ENCODE assay signal across 15 cellular contexts in genomic region chr10:79982861-79983260, GRCh38. TPM values are rescaled to one million over a fixed set of nuclear protein-coding genes. Genes with fewer than 3 reads are reported as not detected.
DNase-seq lines count a peak whose midpoint lies in the region; ATAC-seq and TF ChIP-seq lines count a peak whose summit lies in the region.
"Had no signal": no experiment of that assay in that cellular context is flagged by ENCODE, and none has a peak within 500 bp of the region (broad histone marks: within the 10 kb centered on the region; RNA-seq: fewer than 3 reads in every experiment).

No MANE protein-coding gene starts in this region.

- peak in 2 of 3 donors; percentile 49 to 53 for DNase-seq in right cardiac atrium
- no peak for DNase-seq in Right ventricle myocardium inferior (ENCODE audit: missing footprints)
- DNase-seq in WTC11 (ENCODE audit: low spot score): no peak
- no peak for DNase-seq in hippocampal formation (lab: John Stamatoyannopoulos, UW)
- DNase-seq in CD8-positive, alpha-beta memory T cell: no peak
- DNase-seq: CD4-positive, alpha-beta T cell; effector memory CD8-positive, alpha-beta T cell; NCI-H226; sigmoid colon; stimulated activated naive CD8-positive, alpha-beta T cell treated with anti-CD3 and anti-CD28 coated beads, Interleukin-15, Interleukin-2, amounts not matched to agents 100 U/mL and 50 U/mL, for 24 hours; T-cell had no signal

- no peaks in the 10 kb centered on the region for H3K9me3 ChIP-seq in right cardiac atrium (ENCODE audit: control insufficient read depth, low read length)
- H3K9me3 ChIP-seq in mucosa of stomach (ENCODE audit: control insufficient read depth, low read length): no peaks in the 10 kb centered on the region
- H3K9me3 ChIP-seq in CD8-positive, alpha-beta memory T cell (ENCODE audit: low read length): no peaks in the 10 kb centered on the region
- H3K9me3 ChIP-seq: sigmoid colon had no signal

- no peaks in the 10 kb centered on the region for H3K36me3 Mint-ChIP-seq in WTC11
- H3K36me3 Mint-ChIP-seq in CD8-positive, alpha-beta memory T cell: no peaks in the 10 kb centered on the region
- H3K36me3 Mint-ChIP-seq: T-cell had no signal

- H3K4me3 Mint-ChIP-seq in WTC11: peak overlapping the region; percentile 52
- peak overlapping the region in 1 of 7 donors; percentile 32 for H3K4me3 Mint-ChIP-seq in CD8-positive, alpha-beta memory T cell
- H3K4me3 Mint-ChIP-seq: CD4-positive, alpha-beta T cell had no signal

- H3K9me3 Mint-ChIP-seq in WTC11: no peaks in the 10 kb centered on the region
- peaks cover under 1 to 3% (median 3%) of the 10 kb centered on the region in 5 donors for H3K9me3 Mint-ChIP-seq in CD8-positive, alpha-beta memory T cell
- H3K9me3 Mint-ChIP-seq: activated T-helper 1 cell treated with anti-CD3 and anti-CD28 coated beads, Interleukin-12 subunit alpha, Interleukin-12 subunit beta, Interleukin-2, Interleukin-4 antibody, amounts not matched to agents 30 ng/mL and 10 ng/mL and 1 ng/mL, durations not matched to agents 14 hours and 24 hours and 36 hours; CD4-positive, alpha-beta T cell; effector memory CD8-positive, alpha-beta T cell had no signal

- H3K4me3 ChIP-seq in right cardiac atrium (ENCODE audit: low read length): no peak overlapping the region
- no peak overlapping the region for H3K4me3 ChIP-seq in mucosa of stomach (ENCODE audit: low read length)
- no peak overlapping the region for H3K4me3 ChIP-seq in CD8-positive, alpha-beta memory T cell (ENCODE audit: low read length)

- H3K27ac Mint-ChIP-seq in WTC11: no peak overlapping the region
- no peak overlapping the region for H3K27ac Mint-ChIP-seq in CD8-positive, alpha-beta memory T cell
- H3K27ac Mint-ChIP-seq: activated T-helper 1 cell treated with anti-CD3 and anti-CD28 coated beads, Interleukin-12 subunit alpha, Interleukin-12 subunit beta, Interleukin-2, Interleukin-4 antibody, amounts not matched to agents 30 ng/mL and 10 ng/mL and 1 ng/mL, durations not matched to agents 14 hours and 24 hours and 36 hours; CD4-positive, alpha-beta T cell; effector memory CD8-positive, alpha-beta T cell; T-cell had no signal

- H3K27me3 Mint-ChIP-seq in WTC11 (ENCODE audit: low read depth): peaks cover 61% of the 10 kb centered on the region
- peaks cover 43 to 68% of the 10 kb centered on the region in 2 donors for H3K27me3 Mint-ChIP-seq in CD8-positive, alpha-beta memory T cell

- H3K4me1 ChIP-seq in right cardiac atrium (ENCODE audit: control insufficient read depth, insufficient read depth, low read length) (no peaks in the 10 kb centered on the region), mucosa of stomach (ENCODE audit: control insufficient read depth, insufficient read depth, low read length) (peaks cover 18% of the 10 kb centered on the region)
- no peaks in the 10 kb centered on the region for H3K4me1 ChIP-seq in CD8-positive, alpha-beta memory T cell (ENCODE audit: insufficient read depth, low read length)

- H3K27me3 ChIP-seq in right cardiac atrium (ENCODE audit: control insufficient read depth, insufficient read depth): no peaks in the 10 kb centered on the region
- H3K27me3 ChIP-seq in mucosa of stomach (ENCODE audit: control insufficient read depth, insufficient read depth, low read length): peaks cover 26% of the 10 kb centered on the region
- H3K27me3 ChIP-seq in CD8-positive, alpha-beta memory T cell (ENCODE audit: insufficient read depth, low read length, poor library complexity, severe bottlenecking): no peaks in the 10 kb centered on the region

- 33% methylated on average over 11 of the region's 11 CpGs for WGBS in right cardiac atrium

- TF ChIP-seq CTCF in WTC11 (IDR thresholded peaks at IDR 0.05): no peak

- intact Hi-C loops in right cardiac atrium (cut with DNase I): no loop called here
- intact Hi-C loops in Right ventricle myocardium inferior (cut with DNase I): no loop called here

- CTCF ChIA-PET in WTC11 (lab: Charles Lee): interaction anchor here (1.0 to 2.4 kb wide), 4 partner anchors 33 to 148 kb away, joined by 3 to 6 read pairs (median 4); no protein-coding TSS in a partner anchor
- CTCF ChIA-PET in CD8-positive, alpha-beta memory T cell (lab: Charles Lee): no interaction called here

- POLR2A ChIA-PET in WTC11 (lab: Charles Lee): interaction anchor here (0.5 kb wide), 1 partner anchor 140 kb away, joined by 3 read pairs; no protein-coding TSS in a partner anchor
- POLR2A ChIA-PET in CD8-positive, alpha-beta memory T cell (lab: Charles Lee): no interaction called here

- no peak for ATAC-seq in right cardiac atrium
- ATAC-seq in Right ventricle myocardium inferior: no peak
- no peak for ATAC-seq in WTC11
- ATAC-seq in GM18502 (IDR thresholded peaks at IDR 0.05; ENCODE audit: poor library complexity, unreplicated experiment): no peak
- no peak for ATAC-seq in GM19463 (IDR thresholded peaks at IDR 0.05; ENCODE audit: unreplicated experiment)
- ATAC-seq: effector memory CD8-positive, alpha-beta T cell; stimulated activated naive CD8-positive, alpha-beta T cell treated with anti-CD3 and anti-CD28 coated beads, Interleukin-15, Interleukin-2, amounts not matched to agents 100 U/mL and 50 U/mL, for 24 hours; T-cell had no signal

- no peaks in the 10 kb centered on the region for H3K36me3 ChIP-seq in mucosa of stomach (ENCODE audit: control insufficient read depth, insufficient read depth, low read length)
- no peaks in the 10 kb centered on the region for H3K36me3 ChIP-seq in CD8-positive, alpha-beta memory T cell (ENCODE audit: insufficient read depth, low read length)
- H3K36me3 ChIP-seq: sigmoid colon had no signal

- peak overlapping the region; percentile 71 for H3K9ac ChIP-seq in mucosa of stomach (ENCODE audit: low read length)

- no peak overlapping the region for H3K27ac ChIP-seq in right cardiac atrium (ENCODE audit: low read length)
- no peak overlapping the region for H3K27ac ChIP-seq in CD8-positive, alpha-beta memory T cell (ENCODE audit: low read depth, low read length)

- peaks cover 25% of the 10 kb centered on the region for H3K4me1 Mint-ChIP-seq in WTC11
- peaks cover 5 to 9% (median 7%) of the 10 kb centered on the region in 3 donors for H3K4me1 Mint-ChIP-seq in CD8-positive, alpha-beta memory T cell

TF ChIP-seq in WTC11, 78 proteins besides CTCF, POLR2A, EP300 and RAD21 (continues in another document):
- no peak for TF ChIP-seq TEAD1 (CRISPR knock-in tag; IDR thresholded peaks at IDR 0.05)
- TF ChIP-seq ATF6 (CRISPR knock-in tag; IDR thresholded peaks at IDR 0.05): no peak
- TF ChIP-seq EMX1 (CRISPR knock-in tag; IDR thresholded peaks at IDR 0.05): no peak
- no peak for TF ChIP-seq ZNF423 (CRISPR knock-in tag; IDR thresholded peaks at IDR 0.05)
- no peak for TF ChIP-seq ARID4B (CRISPR knock-in tag; IDR thresholded peaks at IDR 0.05; ENCODE audit: borderline replicate concordance)

RNA-seq across cellular contexts. Expression of gene SFTPD, which starts 34.0 kb away (rescaled TPM):
- 1 to 10 TPM in 1 of 4 donors, under 1 TPM in 2, not detected in 1; 0.36 to 1.6 (median 0.79) TPM for total RNA-seq in right cardiac atrium
- polyA plus RNA-seq in right cardiac atrium: 0.23 TPM
- 0.43 TPM for total RNA-seq in Right ventricle myocardium inferior
- 0.66 to 1.1 TPM (median 0.80 TPM) in 3 replicates for total RNA-seq in WTC11 (2021)
- total RNA-seq in CD8-positive, alpha-beta memory T cell: not detected
- not detected for polyA plus RNA-seq in CD8-positive, alpha-beta memory T cell
- total RNA-seq: activated T-helper 1 cell treated with anti-CD3 and anti-CD28 coated beads, Interleukin-12 subunit alpha, Interleukin-12 subunit beta, Interleukin-2, Interleukin-4 antibody, amounts not matched to agents 30 ng/mL and 10 ng/mL and 1 ng/mL, durations not matched to agents 14 hours and 24 hours and 36 hours; CD4-positive, alpha-beta T cell had no signal

Comparison
In these comparisons a context has a peak if more than half of its experiments do, and no peak if none do; other contexts are left out.
1. DNase-seq: peak in right cardiac atrium (2 of 3); none in Right ventricle myocardium inferior (single experiment), WTC11 (single experiment), hippocampal formation (0 of 2) and CD8-positive, alpha-beta memory T cell (0 of 5).